17 cellular contexts compared by ENCODE assay signal in the genomic region with DNA sequence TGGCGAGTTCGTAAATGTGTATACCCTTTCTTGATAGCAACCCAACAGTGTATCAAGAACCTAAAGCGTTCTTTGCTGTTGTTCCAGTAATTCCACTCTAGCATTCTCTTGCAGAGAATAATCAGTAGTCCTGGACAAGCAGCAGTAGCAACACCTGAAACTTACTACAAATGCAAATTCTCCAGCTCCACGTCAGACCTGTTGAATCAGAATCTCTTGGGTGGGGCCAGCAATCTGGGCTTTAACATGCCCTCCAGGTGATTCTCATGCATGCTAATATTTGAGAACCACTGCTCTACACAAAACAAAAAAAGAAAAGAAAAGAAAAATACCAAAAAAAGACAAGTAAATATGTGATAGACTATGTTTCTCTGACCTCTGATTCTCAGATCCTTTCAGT. TPM values are rescaled to one million over a fixed set of nuclear protein-coding genes. Genes with fewer than 3 reads are reported as not detected.
DNase-seq lines count a peak whose midpoint lies in the region; ATAC-seq and TF ChIP-seq lines count a peak whose summit lies in the region.
"Had no signal": no experiment of that assay in that cellular context is flagged by ENCODE, and none has a peak within 500 bp of the region (broad histone marks: within the 10 kb centered on the region; RNA-seq: fewer than 3 reads in every experiment).

No MANE protein-coding gene starts in this region.

- H3K4me1 ChIP-seq in HEK293 (ENCODE audit: control insufficient read depth, insufficient read depth, low read length) = no peaks in the 10 kb centered on the region; the same call in 1 of the 2 replicates

- H3K9me3 Mint-ChIP-seq in natural killer cell (no peaks in the 10 kb centered on the region), progenitor cell of endocrine pancreas (ENCODE audit: low read depth) (no peaks in the 10 kb centered on the region)
- H3K9me3 Mint-ChIP-seq: CD4-positive, alpha-beta T cell had no signal

- no peak overlapping the region for H3K4me3 ChIP-seq in HEK293 (ENCODE audit: low read depth, low read length)
- H3K4me3 ChIP-seq in epithelial cell of esophagus (ENCODE audit: low read length) = no peak overlapping the region
- H3K4me3 ChIP-seq: GM12878 had no signal

- H3K36me3 Mint-ChIP-seq in natural killer cell (peaks cover 23% of the 10 kb centered on the region), progenitor cell of endocrine pancreas (ENCODE audit: insufficient read depth) (no peaks in the 10 kb centered on the region)

- peak overlapping the region; percentile 95 to 100 for H3K27ac Mint-ChIP-seq in natural killer cell
- no peak overlapping the region for H3K27ac Mint-ChIP-seq in progenitor cell of endocrine pancreas
- H3K27ac Mint-ChIP-seq: B cell; CD4-positive, alpha-beta T cell had no signal

- H3K27me3 Mint-ChIP-seq in natural killer cell (ENCODE audit: low read depth in 2 of 2) (no peaks in the 10 kb centered on the region), progenitor cell of endocrine pancreas (peaks cover 14% of the 10 kb centered on the region)

- no peaks in the 10 kb centered on the region for H3K9me3 ChIP-seq in HEK293 (ENCODE audit: control insufficient read depth, insufficient read depth, low read depth, low read length)

- no peak for TF ChIP-seq CTCF in HEK293 (tag by site-specific recombination; IDR thresholded peaks at IDR 0.05)
- no peak for TF ChIP-seq CTCF in RWPE1 (conservative IDR thresholded peaks at IDR 0.05; ENCODE audit: low read depth)
- TF ChIP-seq CTCF in epithelial cell of esophagus (IDR thresholded peaks at IDR 0.05; ENCODE audit: insufficient read depth, low read depth, low read length, missing control alignments) = no peak
- TF ChIP-seq CTCF in natural killer cell (IDR thresholded peaks at IDR 0.05) = no peak
- no peak for TF ChIP-seq CTCF in progenitor cell of endocrine pancreas (IDR thresholded peaks at IDR 0.05; ENCODE audit: unreplicated experiment)

- H3K4me1 Mint-ChIP-seq in natural killer cell = peaks cover 95% of the 10 kb centered on the region in 2 donors
- no peaks in the 10 kb centered on the region for H3K4me1 Mint-ChIP-seq in progenitor cell of endocrine pancreas (ENCODE audit: low read depth)

- ATAC-seq in natural killer cell = no peak
- ATAC-seq: GM12878, HCT116, HepG2 had no signal

- CTCF ChIA-PET in HEK293 (lab: Yijun Ruan, JAX) (no interaction called here), RWPE1 (lab: Yijun Ruan, JAX) (no interaction called here)

- DNase-seq in RWPE1 (ENCODE audit: low spot score) (peak; percentile 14), epithelial cell of esophagus (ENCODE audit: low read depth) (peak; percentile 84), natural killer cell (no peak), NCI-H510A treated with DMSO at 0.1 percent for 48 hours (lab: John Stamatoyannopoulos, UW) (no peak), ureter (ENCODE audit: low spot score) (no peak), progenitor cell of endocrine pancreas (ENCODE audit: low spot score, unreplicated experiment) (no peak)
- DNase-seq: C1 segment of cervical spinal cord; Calu3; CD4-positive, alpha-beta T cell; DMS79 had no signal

- H3K27ac ChIP-seq in HEK293 (ENCODE audit: extremely low read depth, low read depth, low read length) (no peak overlapping the region), RWPE1 (no peak overlapping the region)

- intact Hi-C loops in natural killer cell (cut with micrococcal nuclease) = no loop called here

- H3K4me3 Mint-ChIP-seq in natural killer cell = peak overlapping the region; percentile 50
- no peak overlapping the region for H3K4me3 Mint-ChIP-seq in progenitor cell of endocrine pancreas (ENCODE audit: low read depth)
- H3K4me3 Mint-ChIP-seq: B cell; CD4-positive, alpha-beta T cell had no signal

- POLR2A ChIA-PET in HEK293 (lab: Yijun Ruan, JAX) = no interaction called here
- POLR2A ChIA-PET in RWPE1 (lab: Yijun Ruan, JAX; ENCODE audit: low non-redundant PET) = no interaction called here

- H3K36me3 ChIP-seq in HEK293 (ENCODE audit: control insufficient read depth in 2 of 2, insufficient read depth in 1 of 2, low read length in 2 of 2) = no peaks in the 10 kb centered on the region

TF ChIP-seq in HEK293, 187 proteins besides CTCF, POLR2A, EP300 and RAD21:
- no peak for TF ChIP-seq ZNF146 (tag by site-specific recombination; IDR thresholded peaks at IDR 0.05)
- TF ChIP-seq SCRT2 (tag by site-specific recombination; IDR thresholded peaks at IDR 0.05) = peak; percentile 25; the same call in 1 of the 2 replicates
TF ChIP-seq in HEK293: peak in this region for 1.

RNA-seq across cellular contexts. Expression of a gene that starts 10.1 kb away (rescaled TPM):
- total RNA-seq in natural killer cell (100 to 1,000 TPM; 106 to 140 (median 112) TPM), ureter (2.7 TPM), progenitor cell of endocrine pancreas (not detected in 2 replicates)
- total RNA-seq: B cell, Calu3, G401, GM12878, HepG2, HT1080 had no signal

RNA-seq across cellular contexts. Expression of a gene that starts 36.6 kb away (rescaled TPM):
- total RNA-seq in natural killer cell (10 to 100 TPM; 55.3 to 67.9 (median 60.6) TPM), ureter (3.4 TPM), progenitor cell of endocrine pancreas (1.00 and 1.1 TPM in 2 replicates)
- total RNA-seq: Calu3, HepG2, HT1080 had no signal

Comparison
In these comparisons a context has a peak if more than half of its experiments do, and no peak if none do; other contexts are left out.
1. DNase-seq: peak in RWPE1 (single experiment) and epithelial cell of esophagus (single experiment); none in natural killer cell (single experiment), NCI-H510A treated with DMSO at 0.1 percent for 48 hours (single experiment), ureter (single experiment) and progenitor cell of endocrine pancreas (single experiment).
2. RNA of a gene that starts 10.1 kb away (total RNA-seq): 106 to 140 TPM in natural killer cell; 2.7 TPM in ureter (single experiment) and not detected in progenitor cell of endocrine pancreas; every median in the first group is over 10 times any median in the second.
3. RNA of a gene that starts 36.6 kb away (total RNA-seq): 55.3 to 67.9 TPM in natural killer cell; 3.4 TPM in ureter (single experiment) and 1.00 to 1.1 TPM in progenitor cell of endocrine pancreas; every median in the first group is over 10 times any median in the second.